13 cellular contexts compared by ENCODE assay signal in the genomic region with DNA sequence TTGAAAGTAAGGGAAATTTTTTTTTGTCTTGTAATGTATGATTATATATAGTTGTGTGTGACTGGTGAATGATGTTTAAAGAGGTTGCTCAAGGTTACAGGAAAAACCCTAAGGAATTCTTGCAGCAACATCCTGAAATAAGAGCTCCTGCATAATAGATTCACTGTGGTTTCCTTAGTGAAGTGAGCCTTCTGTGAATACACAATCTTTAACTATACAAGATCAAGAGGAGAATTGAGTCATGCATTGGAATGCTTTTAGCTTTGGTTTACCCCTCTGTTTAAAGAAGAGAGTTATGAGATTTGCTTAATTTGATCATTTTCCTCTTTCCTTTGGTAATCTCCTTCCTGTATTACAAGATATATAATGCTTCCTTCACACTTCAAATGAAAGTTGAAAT.
DNase-seq lines count a peak whose midpoint lies in the region; ATAC-seq and TF ChIP-seq lines count a peak whose summit lies in the region.
"Had no signal": no experiment of that assay in that cellular context is flagged by ENCODE, and none has a peak within 500 bp of the region (broad histone marks: within the 10 kb centered on the region; RNA-seq: fewer than 3 reads in every experiment).

No MANE protein-coding gene starts in this region.

- POLR2A ChIA-PET in PC-9 (lab: Charles Lee; ENCODE audit: unreplicated experiment), result interaction anchor here (0.6 kb wide), 1 partner anchor 39 kb away, joined by 6 read pairs; no protein-coding TSS in a partner anchor

- H3K36me3 ChIP-seq in GM23248 (ENCODE audit: low read depth), result no peaks in the 10 kb centered on the region
- no peaks in the 10 kb centered on the region for H3K36me3 ChIP-seq in PC-9 (ENCODE audit: low read depth)
- no peaks in the 10 kb centered on the region for H3K36me3 ChIP-seq in osteoblast (ENCODE audit: insufficient read depth, low read length)
- H3K36me3 ChIP-seq in thyroid gland, result no peaks in the 10 kb centered on the region
- H3K36me3 ChIP-seq: uterus, WERI-Rb-1 had no signal

- H3F3A ChIP-seq in GM23248 (ENCODE audit: insufficient read depth) (0 out of 2 replicates have a peak, but pooled peaks cover 6% of the 10 kb centered on the region), PC-9 (ENCODE audit: insufficient read depth, low read depth) (peaks cover 12% of the 10 kb centered on the region)

- TF ChIP-seq CTCF in PC-9 (conservative IDR thresholded peaks at IDR 0.05) (no peak), osteoblast (IDR thresholded peaks at IDR 0.05; ENCODE audit: extremely low read depth, low read depth, low read length) (no peak), thyroid gland (IDR thresholded peaks at IDR 0.05) (no peak)

- TF ChIP-seq POLR2A in thyroid gland (IDR thresholded peaks at IDR 0.05), result no peak

- intact Hi-C loops in PC-9 (cut with micrococcal nuclease; ENCODE audit: unreplicated experiment), result no loop called here
- intact Hi-C loops in thyroid gland (cut with DNase I), result no loop called here

- H3K79me2 ChIP-seq in GM23248 (ENCODE audit: insufficient read depth) (no peaks in the 10 kb centered on the region), PC-9 (ENCODE audit: low read depth) (no peaks in the 10 kb centered on the region), osteoblast (ENCODE audit: insufficient read depth, low read length) (no peaks in the 10 kb centered on the region)

- 0 out of 2 replicates have a peak overlapping the region, but pooled peaks have one; percentile 20 for H3K9ac ChIP-seq in GM23248

- DNase-seq in GM23248, result peak; percentile 70
- DNase-seq in PC-9, result peak in 1 of 2 experiments; percentile 90
- DNase-seq in epithelial cell of prostate (ENCODE audit: low read depth, low spot score), result no peak
- DNase-seq in osteoblast (ENCODE audit: insufficient read length, low spot score, missing footprints), result peak; percentile 15
- no peak for DNase-seq in NCI-H748 (lab: John Stamatoyannopoulos, UW; ENCODE audit: unreplicated experiment)
- no peak for DNase-seq in thyroid gland
- DNase-seq: activated effector memory CD4-positive, alpha-beta T cell treated with anti-CD3 and anti-CD28 coated beads, Interleukin-2, amount 50 U/mL, for 16 hours; dermis blood vessel endothelial cell; NCI-H1436 treated with DMSO at 0.1 percent for 48 hours; uterus; WERI-Rb-1 had no signal

- H3K27me3 ChIP-seq in GM23248 (replicated peaks; ENCODE audit: insufficient read depth), result no peaks in the 10 kb centered on the region
- H3K27me3 ChIP-seq in PC-9 (ENCODE audit: insufficient read depth, low read depth), result no peaks in the 10 kb centered on the region
- H3K27me3 ChIP-seq in osteoblast (ENCODE audit: insufficient read depth, low read length), result no peaks in the 10 kb centered on the region
- H3K27me3 ChIP-seq in thyroid gland, result no peaks in the 10 kb centered on the region
- H3K27me3 ChIP-seq: uterus had no signal

- H3K27ac ChIP-seq in GM23248 (peak overlapping the region; percentile 20; the same call in 1 of the 2 replicates), PC-9 (peak overlapping the region; percentile 81), epithelial cell of prostate (peak overlapping the region; percentile 64), osteoblast (ENCODE audit: low read depth, low read length) (no peak overlapping the region), thyroid gland (no peak overlapping the region)
- H3K27ac ChIP-seq: uterus, WERI-Rb-1 had no signal

- no peak for ATAC-seq in GM21619 (IDR thresholded peaks at IDR 0.05; ENCODE audit: unreplicated experiment)
- ATAC-seq in HG03469 (IDR thresholded peaks at IDR 0.05; ENCODE audit: unreplicated experiment), result no peak

- H3K4me2 ChIP-seq in GM23248 (ENCODE audit: unreplicated experiment) (no peak overlapping the region), PC-9 (peak overlapping the region; percentile 38), osteoblast (ENCODE audit: insufficient read depth, low read length) (peak overlapping the region; percentile 16)

- H3K9me3 ChIP-seq in GM23248 (ENCODE audit: low read depth) (no peaks in the 10 kb centered on the region), PC-9 (ENCODE audit: insufficient read depth, low read depth) (no peaks in the 10 kb centered on the region), osteoblast (ENCODE audit: low read depth, low read length) (no peaks in the 10 kb centered on the region), thyroid gland (no peaks in the 10 kb centered on the region)
- H3K9me3 ChIP-seq: uterus had no signal

- no peak overlapping the region for H2AFZ ChIP-seq in GM23248
- H2AFZ ChIP-seq in PC-9, result no peak overlapping the region
- no peak overlapping the region for H2AFZ ChIP-seq in osteoblast (ENCODE audit: low read length)

- H3K4me3 ChIP-seq in GM23248 (no peak overlapping the region), PC-9 (no peak overlapping the region), osteoblast (ENCODE audit: insufficient read depth, low read length) (no peak overlapping the region), thyroid gland (replicated peaks in 1 of 3) (no peak overlapping the region)
- H3K4me3 ChIP-seq: uterus had no signal

- in situ Hi-C loops in GM23248 (cut with MboI), result no loop called here

- H4K20me1 ChIP-seq in GM23248 (ENCODE audit: insufficient read depth) (no peaks in the 10 kb centered on the region), PC-9 (ENCODE audit: insufficient read depth) (no peaks in the 10 kb centered on the region), osteoblast (ENCODE audit: insufficient read depth, low read length) (no peaks in the 10 kb centered on the region)

- CTCF ChIA-PET in PC-9 (lab: Charles Lee), result no interaction called here

- H3K4me1 ChIP-seq in GM23248 (ENCODE audit: insufficient read depth) (peaks cover 9% of the 10 kb centered on the region; the same call in 1 of the 2 replicates), PC-9 (replicated peaks; ENCODE audit: insufficient read depth) (peaks cover 20% of the 10 kb centered on the region), osteoblast (ENCODE audit: insufficient read depth, low read length) (peaks cover 3% of the 10 kb centered on the region), thyroid gland (no peaks in the 10 kb centered on the region)
- H3K4me1 ChIP-seq: uterus had no signal

- no TSS peak for BruUV-seq in PC-9 (replicated peaks; lab: Mats Ljungman, UMichigan)

- H3K9me2 ChIP-seq in GM23248 (ENCODE audit: insufficient read depth), result no peaks in the 10 kb centered on the region
- H3K9me2 ChIP-seq in PC-9 (ENCODE audit: insufficient read depth), result no peaks in the 10 kb centered on the region

Comparison
In these comparisons a context has a peak if more than half of its experiments do, and no peak if none do; other contexts are left out.
1. DNase-seq: peak in GM23248 (single experiment) and osteoblast (single experiment); none in epithelial cell of prostate (single experiment), NCI-H748 (single experiment) and thyroid gland (0 of 2).
2. H3K27ac ChIP-seq: peak in GM23248 (single experiment), PC-9 (single experiment) and epithelial cell of prostate (single experiment); none in osteoblast (single experiment) and thyroid gland (0 of 3).